In genomic region chr5:54659651-54660050, GRCh38 we compare ENCODE assay signal across 22 cellular contexts.
DNase-seq lines count a peak whose midpoint lies in the region; ATAC-seq and TF ChIP-seq lines count a peak whose summit lies in the region.
"Had no signal": no experiment of that assay in that cellular context is flagged by ENCODE, and none has a peak within 500 bp of the region (broad histone marks: within the 10 kb centered on the region; RNA-seq: fewer than 3 reads in every experiment).

No MANE protein-coding gene starts in this region.

- no peak for TF ChIP-seq POLR2A in esophagus muscularis mucosa (IDR thresholded peaks at IDR 0.05; ENCODE audit: low read depth)

- H3K79me1 ChIP-seq in neuronal stem cell (ENCODE audit: low read depth, low read length), result no peaks in the 10 kb centered on the region

- DNase-seq in DMS 273 (lab: John Stamatoyannopoulos, UW; ENCODE audit: unreplicated experiment) (peak; percentile 19), DMS 273 treated with DMSO at 0.1 percent for 48 hours (lab: John Stamatoyannopoulos, UW) (no peak), esophagus muscularis mucosa (ENCODE audit: extremely low spot score) (no peak), neuronal stem cell (ENCODE audit: low spot score) (no peak), upper lobe of right lung (no peak), endodermal cell (no peak)
- DNase-seq in stimulated activated naive CD4-positive, alpha-beta T cell treated with Interleukin-2 at 50 U/mL for 16 hours (lab: John Stamatoyannopoulos, UW), result no peak
- DNase-seq: activated CD4-positive, alpha-beta T cell treated with anti-CD3 and anti-CD28 coated beads for 48 hours; activated naive CD4-positive, alpha-beta T cell treated with anti-CD3 and anti-CD28 coated beads, Interleukin-2, amount 10 ng/mL, durations not matched to agents 7 days and 5 days; activated T-cell treated with anti-CD3 and anti-CD28 coated beads, Interleukin-2, amount 50 U/mL, for 48 hours; DND-41; erythroblast; Karpas-422; NCI-H1092 treated with DMSO at 0.1 percent for 48 hours; NCI-H2029 treated with DMSO at 0.1 percent for 48 hours; posterior cingulate gyrus; T-helper 17 cell had no signal

- intact Hi-C loops in esophagus muscularis mucosa (cut with DNase I), result no loop called here
- intact Hi-C loops in upper lobe of right lung (cut with DNase I), result no loop called here

- H3K36me3 Mint-ChIP-seq in endodermal cell (ENCODE audit: low read depth), result no peaks in the 10 kb centered on the region
- H3K36me3 Mint-ChIP-seq: natural killer cell treated with Interleukin-12 subunit alpha and Interleukin-12 subunit beta and Interleukin-15 and Interleukin-18, amount 100 ng/mL, for 72 hours had no signal

- no peaks in the 10 kb centered on the region for H3K27me3 ChIP-seq in esophagus muscularis mucosa
- no peaks in the 10 kb centered on the region for H3K27me3 ChIP-seq in neuronal stem cell (ENCODE audit: control insufficient read depth in 3 of 3, insufficient read depth in 3 of 3, low read depth in 1 of 3, low read length in 3 of 3)
- H3K27me3 ChIP-seq in upper lobe of right lung, result no peaks in the 10 kb centered on the region
- H3K27me3 ChIP-seq in endodermal cell (ENCODE audit: control insufficient read depth, insufficient read depth, low read length, poor library complexity, severe bottlenecking), result no peaks in the 10 kb centered on the region

- peak overlapping the region; percentile 42 for H2AFZ ChIP-seq in neuronal stem cell (ENCODE audit: low read length)

- H3K4me3 ChIP-seq in esophagus muscularis mucosa, result no peak overlapping the region
- no peak overlapping the region for H3K4me3 ChIP-seq in neuronal stem cell (ENCODE audit: low read length in 2 of 2)
- H3K4me3 ChIP-seq in upper lobe of right lung, result no peak overlapping the region
- H3K4me3 ChIP-seq in endodermal cell (ENCODE audit: low read length), result no peak overlapping the region

- H3K14ac ChIP-seq in neuronal stem cell (ENCODE audit: low read length), result no peak overlapping the region

- no peak overlapping the region for H2BK5ac ChIP-seq in neuronal stem cell (ENCODE audit: low read length)

- H3K4me2 ChIP-seq in neuronal stem cell (ENCODE audit: insufficient read depth, low read length, poor library complexity, severe bottlenecking), result no peak overlapping the region

- no peak overlapping the region for H3K4ac ChIP-seq in neuronal stem cell (ENCODE audit: low read length)

- H3K9me3 ChIP-seq in esophagus muscularis mucosa (no peaks in the 10 kb centered on the region), neuronal stem cell (replicated peaks in 1 of 2; ENCODE audit: control insufficient read depth in 2 of 2, insufficient read depth in 1 of 2, low read depth in 1 of 2, low read length in 2 of 2) (no peaks in the 10 kb centered on the region), upper lobe of right lung (no peaks in the 10 kb centered on the region), endodermal cell (ENCODE audit: control insufficient read depth, low read length) (no peaks in the 10 kb centered on the region)

- no peak for TF ChIP-seq EP300 in esophagus muscularis mucosa (IDR thresholded peaks at IDR 0.05)

- H2BK15ac ChIP-seq in neuronal stem cell (ENCODE audit: low read length), result no peak overlapping the region

- TF ChIP-seq CTCF in esophagus muscularis mucosa (IDR thresholded peaks at IDR 0.05) (no peak), upper lobe of right lung (IDR thresholded peaks at IDR 0.05) (no peak), endodermal cell (conservative IDR thresholded peaks at IDR 0.05) (no peak)

- H3K36me3 ChIP-seq in esophagus muscularis mucosa, result no peaks in the 10 kb centered on the region
- H3K36me3 ChIP-seq in neuronal stem cell (replicated peaks in 1 of 2; ENCODE audit: control insufficient read depth in 2 of 2, insufficient read depth in 2 of 2, low read length in 2 of 2), result no peaks in the 10 kb centered on the region
- H3K36me3 ChIP-seq in upper lobe of right lung, result no peaks in the 10 kb centered on the region
- H3K36me3 ChIP-seq in endodermal cell (ENCODE audit: control insufficient read depth, insufficient read depth, low read length), result no peaks in the 10 kb centered on the region

- H3K4me1 Mint-ChIP-seq in endodermal cell, result no peaks in the 10 kb centered on the region

- H3K4me3 Mint-ChIP-seq in endodermal cell, result no peak overlapping the region
- H3K4me3 Mint-ChIP-seq: activated naive CD4-positive, alpha-beta T cell treated with anti-CD3 and anti-CD28 coated beads, Interleukin-2, amount 10 ng/mL, durations not matched to agents 7 days and 5 days; B cell; central memory CD8-positive, alpha-beta T cell; natural killer cell treated with Interleukin-12 subunit alpha and Interleukin-12 subunit beta and Interleukin-15 and Interleukin-18, amount 100 ng/mL, for 72 hours; T-helper 17 cell had no signal

- H2BK12ac ChIP-seq in neuronal stem cell (ENCODE audit: low read length), result no peak overlapping the region

- H3K9me3 Mint-ChIP-seq in endodermal cell, result no peaks in the 10 kb centered on the region
- H3K9me3 Mint-ChIP-seq: central memory CD8-positive, alpha-beta T cell; natural killer cell treated with Interleukin-12 subunit alpha and Interleukin-12 subunit beta and Interleukin-15 and Interleukin-18, amount 100 ng/mL, for 72 hours had no signal

- no peaks in the 10 kb centered on the region for H3K27me3 Mint-ChIP-seq in endodermal cell (ENCODE audit: insufficient read depth)
- H3K27me3 Mint-ChIP-seq: activated naive CD4-positive, alpha-beta T cell treated with anti-CD3 and anti-CD28 coated beads, Interleukin-2, amount 10 ng/mL, durations not matched to agents 7 days and 5 days; B cell; central memory CD8-positive, alpha-beta T cell; natural killer cell treated with Interleukin-12 subunit alpha and Interleukin-12 subunit beta and Interleukin-15 and Interleukin-18, amount 100 ng/mL, for 72 hours; T-helper 17 cell had no signal

- no peak overlapping the region for H3K9ac ChIP-seq in neuronal stem cell (ENCODE audit: low read depth, low read length, poor library complexity)
- H3K9ac ChIP-seq in endodermal cell (ENCODE audit: extremely low read depth, low read length, poor library complexity, severe bottlenecking), result no peak overlapping the region

- H2BK120ac ChIP-seq in neuronal stem cell (ENCODE audit: low read depth, low read length), result no peak overlapping the region

- no peak overlapping the region for H3K23ac ChIP-seq in neuronal stem cell (ENCODE audit: low read depth, low read length, poor library complexity)

- H3K27ac Mint-ChIP-seq in endodermal cell, result no peak overlapping the region
- H3K27ac Mint-ChIP-seq: activated naive CD4-positive, alpha-beta T cell treated with anti-CD3 and anti-CD28 coated beads, Interleukin-2, amount 10 ng/mL, durations not matched to agents 7 days and 5 days; B cell; natural killer cell treated with Interleukin-12 subunit alpha and Interleukin-12 subunit beta and Interleukin-15 and Interleukin-18, amount 100 ng/mL, for 72 hours had no signal

- 57% methylated on average over 4 of the region's 4 CpGs for WGBS in esophagus muscularis mucosa
- WGBS in neuronal stem cell (ENCODE audit: extremely low coverage in 2 of 2, insufficient read length in 2 of 2, insufficient replicate concordance in 1 of 2), 2 donors, result no CpG with 5 or more reads among the region's 4 CpGs
- 94 to 100% methylated on average over 1 to 4 of the region's 4 CpGs for WGBS in endodermal cell (ENCODE audit: insufficient coverage in 1 of 2, insufficient read length in 1 of 2), 2 experiments

- ATAC-seq in upper lobe of right lung, result peak; percentile 83
- ATAC-seq in GM21619 (IDR thresholded peaks at IDR 0.05; ENCODE audit: unreplicated experiment), result no peak
- ATAC-seq: natural killer cell treated with Interleukin-12 subunit alpha and Interleukin-12 subunit beta and Interleukin-15 and Interleukin-18, amount 100 ng/mL, for 72 hours; T-helper 17 cell had no signal

- no peak overlapping the region for H3K18ac ChIP-seq in neuronal stem cell (ENCODE audit: low read length)

- H4K91ac ChIP-seq in neuronal stem cell (ENCODE audit: low read depth, low read length, poor library complexity), result no peak overlapping the region

- H2AK5ac ChIP-seq in neuronal stem cell (ENCODE audit: low read depth, low read length), result no peak overlapping the region

- H3K4me1 ChIP-seq in esophagus muscularis mucosa, result peaks cover 21 to 45% (median 28%) of the 10 kb centered on the region in 4 donors
- H3K4me1 ChIP-seq in neuronal stem cell (ENCODE audit: control insufficient read depth in 2 of 2, insufficient read depth in 1 of 2, low read depth in 1 of 2, low read length in 2 of 2), result peaks cover 0 to 2% of the 10 kb centered on the region in 2 donors
- H3K4me1 ChIP-seq in upper lobe of right lung, result peaks cover 8% of the 10 kb centered on the region
- no peaks in the 10 kb centered on the region for H3K4me1 ChIP-seq in endodermal cell (ENCODE audit: control insufficient read depth, insufficient read depth, low read length)

- H4K8ac ChIP-seq in neuronal stem cell (ENCODE audit: low read depth, low read length), result no peak overlapping the region

- H3K27ac ChIP-seq in esophagus muscularis mucosa (replicated peaks in 1 of 4), result peak overlapping the region; percentile 46 to 57 (median 52)
- no peak overlapping the region for H3K27ac ChIP-seq in neuronal stem cell (replicated peaks; ENCODE audit: low read length)
- no peak overlapping the region for H3K27ac ChIP-seq in upper lobe of right lung
- no peak overlapping the region for H3K27ac ChIP-seq in endodermal cell (ENCODE audit: low read depth, low read length)
- H3K27ac ChIP-seq: 22Rv1 had no signal

Comparison
In these comparisons a context has a peak if more than half of its experiments do, and no peak if none do; other contexts are left out.
1. H3K27ac ChIP-seq: peak in esophagus muscularis mucosa (4 of 4); none in neuronal stem cell (single experiment), upper lobe of right lung (single experiment) and endodermal cell (single experiment).